8 cellular contexts compared by ENCODE assay signal in genomic region chr3:52446631-52447511, GRCh38.
DNase-seq lines count a peak whose midpoint lies in the region; ATAC-seq and TF ChIP-seq lines count a peak whose summit lies in the region.

No MANE protein-coding gene starts in this region.

- H3K4me2 ChIP-seq in DND-41 (ENCODE audit: insufficient read depth, low read length), result no peak overlapping the region; the same call in 1 of the 2 replicates

- H3K27me3 ChIP-seq in DND-41 (ENCODE audit: insufficient read depth, low read length, poor library complexity), result no peaks in the 10 kb centered on the region

- H3K4me1 ChIP-seq in DND-41 (ENCODE audit: insufficient read depth, low read length), result 0 out of 2 replicates have a peak, but pooled peaks cover 4% of the 10 kb centered on the region

- intact Hi-C loops in head of caudate nucleus (cut with DNase I), result no loop called here

- no peak overlapping the region for H3K27ac ChIP-seq in DND-41 (ENCODE audit: low read length)

- no peak overlapping the region for H3K9ac ChIP-seq in DND-41 (ENCODE audit: low read depth, low read length)

- H3K4me3 ChIP-seq in DND-41 (ENCODE audit: low read depth in 1 of 2, low read length in 2 of 2) (no peak overlapping the region), retinal pigment epithelial cell (ENCODE audit: low read length) (no peak overlapping the region)

- H2AFZ ChIP-seq in DND-41 (ENCODE audit: low read depth, low read length), result no peak overlapping the region; the same call in 1 of the 2 replicates

- peak; percentile 80 for DNase-seq in DND-41
- DNase-seq in SHP77 treated with DMSO at 0.1 percent for 48 hours (lab: John Stamatoyannopoulos, UW), result peak; percentile 11
- peak; percentile 51 for DNase-seq in activated T-helper 9 cell treated with anti-CD3 and anti-CD28 coated beads, Interleukin-2, amount 50 U/mL, for 16 hours (ENCODE audit: low read depth)
- DNase-seq in head of caudate nucleus, result peak; percentile 28 to 88 (median 70)
- DNase-seq in retinal pigment epithelial cell (ENCODE audit: low read depth), result no peak

- H3K36me3 ChIP-seq in DND-41 (ENCODE audit: insufficient read depth, low read length), result no peaks in the 10 kb centered on the region

- peak; percentile 87 for ATAC-seq in DND-41 (ENCODE audit: insufficient read depth, low read depth)
- ATAC-seq in HG03103 (IDR thresholded peaks at IDR 0.05; ENCODE audit: low read depth, unreplicated experiment), result peak; percentile 52
- ATAC-seq in HG03175 (IDR thresholded peaks at IDR 0.05; ENCODE audit: unreplicated experiment), result no peak
- no peak for ATAC-seq in GM19328 (IDR thresholded peaks at IDR 0.05; ENCODE audit: unreplicated experiment)

- H3K9me3 ChIP-seq in DND-41 (ENCODE audit: insufficient read depth, low read length, severe bottlenecking), result no peaks in the 10 kb centered on the region

- no peaks in the 10 kb centered on the region for H3K79me2 ChIP-seq in DND-41 (ENCODE audit: insufficient read depth, low read length)

- no peaks in the 10 kb centered on the region for H4K20me1 ChIP-seq in DND-41 (ENCODE audit: insufficient read depth, low read length)

- TF ChIP-seq CTCF in DND-41 (IDR thresholded peaks at IDR 0.05; ENCODE audit: borderline replicate concordance, extremely low read depth, low read length, poor library complexity, severe bottlenecking) (peak; percentile 99), retinal pigment epithelial cell (conservative IDR thresholded peaks at IDR 0.05; ENCODE audit: low read depth, low read length) (peak; percentile 100)

Comparison
In these comparisons a context has a peak if more than half of its experiments do, and no peak if none do; other contexts are left out.
1. ATAC-seq: peak in DND-41 (single experiment) and HG03103 (single experiment); none in HG03175 (single experiment) and GM19328 (single experiment).